ENCODE assay signal across 9 cellular contexts in the genomic region with DNA sequence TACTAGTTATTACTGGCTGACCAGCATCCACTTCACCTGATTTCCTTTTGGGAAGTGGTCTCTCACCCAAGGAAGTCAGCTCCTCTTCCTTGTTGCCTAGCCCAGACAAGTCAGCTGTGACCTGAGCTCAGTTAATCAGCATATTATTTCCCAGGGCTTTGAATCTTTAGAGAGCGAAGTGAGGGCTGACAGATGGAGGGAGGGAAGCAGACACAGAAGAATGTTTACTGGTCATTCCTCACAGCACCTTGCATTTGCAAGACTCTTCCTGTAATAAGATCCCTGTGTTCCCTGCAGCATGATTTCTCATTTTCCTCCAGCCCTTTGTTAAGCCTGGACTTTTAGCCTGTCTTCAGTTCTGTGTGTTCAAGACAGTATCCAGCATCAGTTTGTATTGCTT. TPM values are rescaled to one million over a fixed set of nuclear protein-coding genes. Genes with fewer than 3 reads are reported as not detected.
A peak's percentile ranks its signal among the peaks of the same experiment; 100 is the strongest.
DNase-seq lines count a peak whose midpoint lies in the region; ATAC-seq, FAIRE-seq and TF ChIP-seq lines count a peak whose summit lies in the region.
"Had no signal": no experiment of that assay in that cellular context is flagged by ENCODE, and none has a peak within 500 bp of the region (broad histone marks: within the 10 kb centered on the region; RNA-seq: fewer than 3 reads in every experiment).

No MANE protein-coding gene starts in this region.

- TF ChIP-seq CTCF in WI38 (IDR thresholded peaks at IDR 0.05; ENCODE audit: low read depth, low read length): no peak

- no peak overlapping the region for H3K4me3 Mint-ChIP-seq in activated CD4-positive, alpha-beta T cell treated with anti-CD3 and anti-CD28 coated beads, Interleukin-2, amount 10 ng/mL, durations not matched to agents 24 days and 14 days
- H3K4me3 Mint-ChIP-seq in stimulated activated memory B cell treated with anti-CD40 and anti-IgM and Interleukin-4, amounts not matched to agents 10 μg/mL and 1 μg/mL and 100 μg/mL, for 72 hours: no peak overlapping the region

- H3K9me3 Mint-ChIP-seq in activated CD4-positive, alpha-beta T cell treated with anti-CD3 and anti-CD28 coated beads, Interleukin-2, amount 10 ng/mL, durations not matched to agents 24 days and 14 days: no peaks in the 10 kb centered on the region
- H3K9me3 Mint-ChIP-seq in stimulated activated memory B cell treated with anti-CD40 and anti-IgM and Interleukin-4, amounts not matched to agents 10 μg/mL and 1 μg/mL and 100 μg/mL, for 72 hours: no peaks in the 10 kb centered on the region

- no peaks in the 10 kb centered on the region for H3K27me3 Mint-ChIP-seq in activated CD4-positive, alpha-beta T cell treated with anti-CD3 and anti-CD28 coated beads, Interleukin-2, amount 10 ng/mL, durations not matched to agents 24 days and 14 days
- no peaks in the 10 kb centered on the region for H3K27me3 Mint-ChIP-seq in stimulated activated memory B cell treated with anti-CD40 and anti-IgM and Interleukin-4, amounts not matched to agents 10 μg/mL and 1 μg/mL and 100 μg/mL, for 72 hours

- peaks cover 23% of the 10 kb centered on the region for H3K36me3 Mint-ChIP-seq in activated CD4-positive, alpha-beta T cell treated with anti-CD3 and anti-CD28 coated beads, Interleukin-2, amount 10 ng/mL, durations not matched to agents 24 days and 14 days (ENCODE audit: low read depth)
- H3K36me3 Mint-ChIP-seq in stimulated activated memory B cell treated with anti-CD40 and anti-IgM and Interleukin-4, amounts not matched to agents 10 μg/mL and 1 μg/mL and 100 μg/mL, for 72 hours: peaks cover 59% of the 10 kb centered on the region

- peak overlapping the region; percentile 15 for H3K27ac Mint-ChIP-seq in activated CD4-positive, alpha-beta T cell treated with anti-CD3 and anti-CD28 coated beads, Interleukin-2, amount 10 ng/mL, durations not matched to agents 24 days and 14 days
- peak overlapping the region; percentile 29 for H3K27ac Mint-ChIP-seq in stimulated activated memory B cell treated with anti-CD40 and anti-IgM and Interleukin-4, amounts not matched to agents 10 μg/mL and 1 μg/mL and 100 μg/mL, for 72 hours

- no peak for DNase-seq in activated CD4-positive, alpha-beta T cell treated with anti-CD3 and anti-CD28 coated beads, Interleukin-2, amount 10 ng/mL, durations not matched to agents 24 days and 14 days
- DNase-seq in activated CD4-positive, alpha-beta T cell treated with anti-CD3 and anti-CD28 coated beads, Interleukin-2, amount 50 U/mL, for 4 hours: no peak
- DNase-seq in iPS DF 19.7 (ENCODE audit: low read depth, low spot score): peak; percentile 90
- no peak for DNase-seq in urothelium cell line (ENCODE audit: low spot score)
- DNase-seq in NCI-H1930 (lab: John Stamatoyannopoulos, UW): no peak
- no peak for DNase-seq in GM19238 (ENCODE audit: insufficient read length, low spot score)
- DNase-seq: SHP77 had no signal

- peak overlapping the region; percentile 51 for H3K4me3 ChIP-seq in WI38 (ENCODE audit: low read depth, low read length)

- ATAC-seq in stimulated activated memory B cell treated with anti-CD40 and anti-IgM and Interleukin-4, amounts not matched to agents 10 μg/mL and 1 μg/mL and 100 μg/mL, for 72 hours: no peak

- FAIRE-seq in urothelium cell line (lab: Jason Lieb, UNC): no peak

- peaks cover 15% of the 10 kb centered on the region for H3K4me1 Mint-ChIP-seq in activated CD4-positive, alpha-beta T cell treated with anti-CD3 and anti-CD28 coated beads, Interleukin-2, amount 10 ng/mL, durations not matched to agents 24 days and 14 days
- peaks cover 44% of the 10 kb centered on the region for H3K4me1 Mint-ChIP-seq in stimulated activated memory B cell treated with anti-CD40 and anti-IgM and Interleukin-4, amounts not matched to agents 10 μg/mL and 1 μg/mL and 100 μg/mL, for 72 hours

- intact Hi-C loops in activated CD4-positive, alpha-beta T cell treated with anti-CD3 and anti-CD28 coated beads, Interleukin-2, amount 10 ng/mL, durations not matched to agents 24 days and 14 days (cut with micrococcal nuclease): no loop called here

RNA-seq across cellular contexts. Expression of gene MAN2A1, which starts 50.0 kb away (rescaled TPM):
- 32.9 and 33.6 TPM in 2 replicates for total RNA-seq in activated CD4-positive, alpha-beta T cell treated with anti-CD3 and anti-CD28 coated beads, Interleukin-2, amount 10 ng/mL, durations not matched to agents 24 days and 14 days
